Comparison of ENCODE assay signal across 6 cellular contexts in the genomic region with DNA sequence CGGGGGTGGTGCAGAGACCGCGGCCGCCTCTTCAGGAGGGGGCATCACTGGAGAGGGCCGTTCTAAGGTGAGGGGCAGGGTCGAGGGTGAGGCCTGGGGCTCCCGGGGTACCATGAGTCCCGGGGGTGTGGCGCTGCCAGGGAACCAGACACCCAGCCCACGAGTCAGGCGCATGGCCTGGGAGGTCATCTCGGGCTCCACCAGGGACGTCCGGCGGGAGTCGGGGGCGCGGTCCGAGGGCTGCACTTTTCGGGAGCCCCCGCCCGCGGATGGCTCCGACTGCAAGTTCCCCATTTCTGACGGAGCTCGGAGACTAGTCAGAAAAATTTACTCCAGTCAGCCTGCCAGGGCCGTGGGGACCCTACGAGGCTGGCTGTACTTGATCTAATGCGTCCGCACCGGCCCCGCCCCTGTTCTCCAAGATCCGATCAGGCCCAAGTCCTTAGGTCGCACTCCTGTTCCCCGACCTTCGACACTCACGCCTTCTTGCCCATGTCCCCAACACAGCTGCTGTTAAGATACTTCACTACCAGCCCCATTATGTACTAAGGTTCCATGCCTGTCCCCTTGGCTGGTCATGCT. TPM values are rescaled to one million over a fixed set of nuclear protein-coding genes. Genes with fewer than 3 reads are reported as not detected.
DNase-seq lines count a peak whose midpoint lies in the region; ATAC-seq and TF ChIP-seq lines count a peak whose summit lies in the region.

No MANE protein-coding gene starts in this region.

- no peak overlapping the region for H2BK15ac ChIP-seq in neuronal stem cell (ENCODE audit: low read length)

- H3K14ac ChIP-seq in neuronal stem cell (ENCODE audit: low read length): no peak overlapping the region

- peaks cover 16% of the 10 kb centered on the region for H3K4me1 Mint-ChIP-seq in MCF 10A (ENCODE audit: insufficient read depth, unreplicated experiment)

- intact Hi-C loops in MCF 10A (cut with micrococcal nuclease): loop anchor here (1.0 kb wide), 1 partner anchor 12 kb away; no protein-coding TSS in a partner anchor

- H3K18ac ChIP-seq in neuronal stem cell (ENCODE audit: low read length): peak overlapping the region; percentile 5

- peaks cover 18 to 51% of the 10 kb centered on the region in 2 donors for H3K36me3 ChIP-seq in neuronal stem cell (replicated peaks in 1 of 2; ENCODE audit: control insufficient read depth in 2 of 2, insufficient read depth in 2 of 2, low read length in 2 of 2)

- H3K79me1 ChIP-seq in neuronal stem cell (ENCODE audit: low read depth, low read length): peaks cover 5% of the 10 kb centered on the region

- peaks cover 8 to 10% of the 10 kb centered on the region in 2 donors for H3K4me1 ChIP-seq in neuronal stem cell (ENCODE audit: control insufficient read depth in 2 of 2, insufficient read depth in 1 of 2, low read depth in 1 of 2, low read length in 2 of 2)

- H3K4me3 ChIP-seq in neuronal stem cell (ENCODE audit: low read length in 2 of 2): peak overlapping the region; percentile 82 to 83

- H4K8ac ChIP-seq in neuronal stem cell (ENCODE audit: low read depth, low read length): no peak overlapping the region

- ATAC-seq in HG03066 (IDR thresholded peaks at IDR 0.05; ENCODE audit: low read depth, unreplicated experiment): peak; percentile 9
- ATAC-seq in GM21786 (IDR thresholded peaks at IDR 0.05; ENCODE audit: unreplicated experiment): no peak
- ATAC-seq in GM21737 (IDR thresholded peaks at IDR 0.05; ENCODE audit: unreplicated experiment): no peak

- BruUV-seq in MCF 10A (replicated peaks; lab: Mats Ljungman, UMichigan): no TSS peak

- no peak overlapping the region for H2BK5ac ChIP-seq in neuronal stem cell (ENCODE audit: low read length)

- TF ChIP-seq CTCF in MCF 10A (IDR thresholded peaks at IDR 0.05; ENCODE audit: unreplicated experiment): no peak

- H3K27me3 Mint-ChIP-seq in MCF 10A (ENCODE audit: insufficient read depth, unreplicated experiment): no peaks in the 10 kb centered on the region

- H2AFZ ChIP-seq in neuronal stem cell (ENCODE audit: low read length): peak overlapping the region; percentile 95

- peak overlapping the region; percentile 85 for H3K4me2 ChIP-seq in neuronal stem cell (ENCODE audit: insufficient read depth, low read length, poor library complexity, severe bottlenecking)

- H3K9me3 ChIP-seq in neuronal stem cell (replicated peaks in 1 of 2; ENCODE audit: control insufficient read depth in 2 of 2, insufficient read depth in 1 of 2, low read depth in 1 of 2, low read length in 2 of 2): no peaks in the 10 kb centered on the region

- H3K27me3 ChIP-seq in neuronal stem cell (ENCODE audit: control insufficient read depth in 3 of 3, insufficient read depth in 3 of 3, low read depth in 1 of 3, low read length in 3 of 3): no peaks in the 10 kb centered on the region

- H3K27ac ChIP-seq in neuronal stem cell (replicated peaks; ENCODE audit: low read length): peak overlapping the region; percentile 2

- H3K4ac ChIP-seq in neuronal stem cell (ENCODE audit: low read length): no peak overlapping the region

- H2BK120ac ChIP-seq in neuronal stem cell (ENCODE audit: low read depth, low read length): no peak overlapping the region

- peaks cover 26% of the 10 kb centered on the region for H3K36me3 Mint-ChIP-seq in MCF 10A (ENCODE audit: insufficient read depth, unreplicated experiment)

- CTCF ChIA-PET in MCF 10A (lab: Yijun Ruan, JAX): interaction anchor here (1.6 kb wide), 1 partner anchor 153 kb away, joined by 5 read pairs; no protein-coding TSS in a partner anchor

- H2AK5ac ChIP-seq in neuronal stem cell (ENCODE audit: low read depth, low read length): no peak overlapping the region

- peak overlapping the region; percentile 17 for H3K9ac ChIP-seq in neuronal stem cell (ENCODE audit: low read depth, low read length, poor library complexity)

- H3K23ac ChIP-seq in neuronal stem cell (ENCODE audit: low read depth, low read length, poor library complexity): no peak overlapping the region

- no peak overlapping the region for H4K91ac ChIP-seq in neuronal stem cell (ENCODE audit: low read depth, low read length, poor library complexity)

- DNase-seq in MCF 10A (ENCODE audit: unreplicated experiment): no peak
- no peak for DNase-seq in neuronal stem cell (ENCODE audit: low spot score)
- no peak for DNase-seq in superior temporal gyrus (ENCODE audit: extremely low spot score)

- POLR2A ChIA-PET in MCF 10A (lab: Yijun Ruan, JAX): interaction anchor here (1.2 to 4.0 kb wide), 6 partner anchors 9 to 1004 kb away, joined by 3 to 46 read pairs (median 4); partner anchors contain the start of genes C19orf33, FAM98C, MED29 and MRPS12

- no CpG with 5 or more reads among the region's 37 CpGs for WGBS in neuronal stem cell (ENCODE audit: extremely low coverage in 2 of 2, insufficient read length in 2 of 2, insufficient replicate concordance in 1 of 2), 2 donors

- H3K27ac Mint-ChIP-seq in MCF 10A (ENCODE audit: low read depth, unreplicated experiment): no peak overlapping the region

- no peak overlapping the region for H2BK12ac ChIP-seq in neuronal stem cell (ENCODE audit: low read length)

- peak overlapping the region; percentile 86 for H3K4me3 Mint-ChIP-seq in MCF 10A (ENCODE audit: unreplicated experiment)

- H3K9me3 Mint-ChIP-seq in MCF 10A (ENCODE audit: unreplicated experiment): no peaks in the 10 kb centered on the region

RNA-seq across cellular contexts. Expression of gene GGN, which starts 0.8 kb away (rescaled TPM):
- total RNA-seq in MCF 10A (2022): 0.27 and 1.4 TPM in 2 replicates
- polyA plus RNA-seq in neuronal stem cell (2013, experiment 1 of 2): 1.7 TPM
- polyA plus RNA-seq in neuronal stem cell (2013, experiment 2 of 2): 1.7 TPM

RNA-seq across cellular contexts. Expression of gene SPRED3, which starts 1.4 kb away (rescaled TPM):
- 5.6 and 9.0 TPM in 2 replicates for total RNA-seq in MCF 10A (2022)
- polyA plus RNA-seq in neuronal stem cell (2013, experiment 1 of 2): 10.3 TPM
- 10.5 TPM for polyA plus RNA-seq in neuronal stem cell (2013, experiment 2 of 2)

RNA-seq across cellular contexts. Expression of gene PSMD8, which starts 12.7 kb away (rescaled TPM):
- 289 and 311 TPM in 2 replicates for total RNA-seq in MCF 10A (2022)
- 142 TPM for polyA plus RNA-seq in neuronal stem cell (2013, experiment 1 of 2)
- polyA plus RNA-seq in neuronal stem cell (2013, experiment 2 of 2): 138 TPM

RNA-seq across cellular contexts. Expression of gene FAM98C, which starts 15.8 kb away (rescaled TPM):
- 18.8 and 19.9 TPM in 2 replicates for total RNA-seq in MCF 10A (2022)
- 5.4 TPM for polyA plus RNA-seq in neuronal stem cell (2013, experiment 1 of 2)
- 5.3 TPM for polyA plus RNA-seq in neuronal stem cell (2013, experiment 2 of 2)

RNA-seq across cellular contexts. Expression of gene RASGRP4, which starts 39.0 kb away (rescaled TPM):
- total RNA-seq in MCF 10A (2022): not detected in 2 replicates
- polyA plus RNA-seq in neuronal stem cell (2013, experiment 1 of 2): 0.10 TPM
- 0.17 TPM for polyA plus RNA-seq in neuronal stem cell (2013, experiment 2 of 2)
